Comparison of ENCODE assay signal across 2 cellular contexts in the genomic region with DNA sequence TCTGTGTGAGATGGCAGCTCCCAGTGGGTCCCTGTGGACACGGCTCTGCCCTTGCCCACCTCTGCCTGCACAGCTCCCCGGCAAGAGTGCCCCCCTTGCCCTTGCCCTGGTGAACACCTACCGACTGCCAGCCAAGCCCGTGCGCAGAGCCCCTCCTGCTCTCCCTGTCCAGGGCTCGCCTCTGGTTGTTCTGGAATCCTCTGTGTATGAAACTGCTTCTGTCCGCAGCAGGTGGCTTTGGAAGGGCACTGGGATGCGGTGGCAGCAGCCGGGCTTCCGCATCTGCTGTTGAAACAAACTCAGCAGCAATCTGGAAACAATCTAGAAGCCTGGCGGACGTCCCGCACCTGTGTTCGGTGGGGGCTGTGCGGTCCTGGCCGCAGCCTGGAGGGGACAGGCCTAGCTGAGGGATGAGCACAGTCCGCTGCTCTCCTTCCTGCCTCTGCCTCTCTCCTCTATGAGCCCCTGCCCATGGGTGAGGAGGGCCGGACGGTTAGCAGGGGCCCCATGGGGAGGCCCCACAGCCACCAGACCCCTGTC.
TF ChIP-seq lines count a peak whose summit lies in the region.

No MANE protein-coding gene starts in this region.

TF ChIP-seq in SK-N-SH, 30 proteins besides CTCF, POLR2A, EP300 and RAD21:
- TF ChIP-seq, protein P1, sequence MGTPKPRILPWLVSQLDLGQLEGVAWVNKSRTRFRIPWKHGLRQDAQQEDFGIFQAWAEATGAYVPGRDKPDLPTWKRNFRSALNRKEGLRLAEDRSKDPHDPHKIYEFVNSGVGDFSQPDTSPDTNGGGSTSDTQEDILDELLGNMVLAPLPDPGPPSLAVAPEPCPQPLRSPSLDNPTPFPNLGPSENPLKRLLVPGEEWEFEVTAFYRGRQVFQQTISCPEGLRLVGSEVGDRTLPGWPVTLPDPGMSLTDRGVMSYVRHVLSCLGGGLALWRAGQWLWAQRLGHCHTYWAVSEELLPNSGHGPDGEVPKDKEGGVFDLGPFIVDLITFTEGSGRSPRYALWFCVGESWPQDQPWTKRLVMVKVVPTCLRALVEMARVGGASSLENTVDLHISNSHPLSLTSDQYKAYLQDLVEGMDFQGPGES (IDR thresholded peaks at IDR 0.05; ENCODE audit: low read depth, low read length): no peak
- no peak for TF ChIP-seq TEAD4 (IDR thresholded peaks at IDR 0.05; ENCODE audit: borderline replicate concordance, insufficient read depth)
- TF ChIP-seq RCOR1 (IDR thresholded peaks at IDR 0.05; ENCODE audit: low read length): 0 out of 2 replicates have a peak, but pooled peaks have one; percentile 51
- TF ChIP-seq EZH2phosphoT487 (IDR thresholded peaks at IDR 0.05; ENCODE audit: borderline replicate concordance, low read depth): no peak
- TF ChIP-seq MEF2A (IDR thresholded peaks at IDR 0.05; ENCODE audit: borderline replicate concordance, low read depth): no peak
- TF ChIP-seq, protein P2, sequence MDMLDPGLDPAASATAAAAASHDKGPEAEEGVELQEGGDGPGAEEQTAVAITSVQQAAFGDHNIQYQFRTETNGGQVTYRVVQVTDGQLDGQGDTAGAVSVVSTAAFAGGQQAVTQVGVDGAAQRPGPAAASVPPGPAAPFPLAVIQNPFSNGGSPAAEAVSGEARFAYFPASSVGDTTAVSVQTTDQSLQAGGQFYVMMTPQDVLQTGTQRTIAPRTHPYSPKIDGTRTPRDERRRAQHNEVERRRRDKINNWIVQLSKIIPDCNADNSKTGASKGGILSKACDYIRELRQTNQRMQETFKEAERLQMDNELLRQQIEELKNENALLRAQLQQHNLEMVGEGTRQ (IDR thresholded peaks at IDR 0.05; ENCODE audit: borderline replicate concordance, low read depth, low read length): no peak
- TF ChIP-seq, protein P3, sequence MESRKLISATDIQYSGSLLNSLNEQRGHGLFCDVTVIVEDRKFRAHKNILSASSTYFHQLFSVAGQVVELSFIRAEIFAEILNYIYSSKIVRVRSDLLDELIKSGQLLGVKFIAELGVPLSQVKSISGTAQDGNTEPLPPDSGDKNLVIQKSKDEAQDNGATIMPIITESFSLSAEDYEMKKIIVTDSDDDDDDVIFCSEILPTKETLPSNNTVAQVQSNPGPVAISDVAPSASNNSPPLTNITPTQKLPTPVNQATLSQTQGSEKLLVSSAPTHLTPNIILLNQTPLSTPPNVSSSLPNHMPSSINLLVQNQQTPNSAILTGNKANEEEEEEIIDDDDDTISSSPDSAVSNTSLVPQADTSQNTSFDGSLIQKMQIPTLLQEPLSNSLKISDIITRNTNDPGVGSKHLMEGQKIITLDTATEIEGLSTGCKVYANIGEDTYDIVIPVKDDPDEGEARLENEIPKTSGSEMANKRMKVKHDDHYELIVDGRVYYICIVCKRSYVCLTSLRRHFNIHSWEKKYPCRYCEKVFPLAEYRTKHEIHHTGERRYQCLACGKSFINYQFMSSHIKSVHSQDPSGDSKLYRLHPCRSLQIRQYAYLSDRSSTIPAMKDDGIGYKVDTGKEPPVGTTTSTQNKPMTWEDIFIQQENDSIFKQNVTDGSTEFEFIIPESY (IDR thresholded peaks at IDR 0.05; ENCODE audit: borderline replicate concordance, low read depth): no peak
- TF ChIP-seq USF1 (IDR thresholded peaks at IDR 0.05; ENCODE audit: borderline replicate concordance, low read depth): no peak
- peak; percentile 58 for TF ChIP-seq GATA2 (CRISPR knock-in tag; IDR thresholded peaks at IDR 0.05)
- TF ChIP-seq MXI1 (IDR thresholded peaks at IDR 0.05; ENCODE audit: low read depth, low read length): no peak
- no peak for TF ChIP-seq FOXJ3 (CRISPR knock-in tag; IDR thresholded peaks at IDR 0.05)
- no peak for TF ChIP-seq TCF12 (IDR thresholded peaks at IDR 0.05)
- TF ChIP-seq, protein P4, sequence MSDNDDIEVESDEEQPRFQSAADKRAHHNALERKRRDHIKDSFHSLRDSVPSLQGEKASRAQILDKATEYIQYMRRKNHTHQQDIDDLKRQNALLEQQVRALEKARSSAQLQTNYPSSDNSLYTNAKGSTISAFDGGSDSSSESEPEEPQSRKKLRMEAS (IDR thresholded peaks at IDR 0.05; ENCODE audit: low read depth): no peak

TF ChIP-seq in GM23338, 12 proteins besides CTCF, POLR2A, EP300 and RAD21:
- TF ChIP-seq REST (IDR thresholded peaks at IDR 0.05; ENCODE audit: unreplicated experiment) (no peak), CREB1 (CRISPR knock-in tag; IDR thresholded peaks at IDR 0.05; ENCODE audit: low read depth) (no peak), POLR2AphosphoS5 (IDR thresholded peaks at IDR 0.05; ENCODE audit: low read depth) (no peak), STAT1 (IDR thresholded peaks at IDR 0.05; ENCODE audit: unreplicated experiment) (no peak), JUNB (IDR thresholded peaks at IDR 0.05; ENCODE audit: unreplicated experiment) (no peak)
